36 cellular contexts compared by ENCODE assay signal in genomic region chr2:120602251-120602650, GRCh38.
DNase-seq lines count a peak whose midpoint lies in the region; ATAC-seq, FAIRE-seq and TF ChIP-seq lines count a peak whose summit lies in the region.
"Had no signal": no experiment of that assay in that cellular context is flagged by ENCODE, and none has a peak within 500 bp of the region (broad histone marks: within the 10 kb centered on the region; RNA-seq: fewer than 3 reads in every experiment).

No MANE protein-coding gene starts in this region.

- H3K4me1 ChIP-seq in osteoblast (ENCODE audit: insufficient read depth, low read length) (peaks cover 6% of the 10 kb centered on the region), Karpas-422 (ENCODE audit: low read length) (no peaks in the 10 kb centered on the region)
- no peaks in the 10 kb centered on the region for H3K4me1 ChIP-seq in CD4-positive, alpha-beta memory T cell (ENCODE audit: insufficient read depth, low read length)

- no peaks in the 10 kb centered on the region for H3K9me3 ChIP-seq in osteoblast (ENCODE audit: low read depth, low read length)
- no peaks in the 10 kb centered on the region for H3K9me3 ChIP-seq in CD4-positive, alpha-beta memory T cell (ENCODE audit: control insufficient read depth in 1 of 2, low read length in 2 of 2)
- no peaks in the 10 kb centered on the region for H3K9me3 ChIP-seq in Karpas-422 (ENCODE audit: low read length)
- H3K9me3 ChIP-seq: breast epithelium, gastrocnemius medialis, ovary, testis had no signal

- POLR2A ChIA-PET in CD4-positive, alpha-beta memory T cell (lab: Charles Lee; ENCODE audit: partially characterized antibody), result no interaction called here

- H3K9me3 Mint-ChIP-seq in CD4-positive, alpha-beta memory T cell, result no peaks in the 10 kb centered on the region
- H3K9me3 Mint-ChIP-seq: activated T-helper 2 cell treated with anti-CD3 and anti-CD28 coated beads, Interferon-gamma antibody, Interleukin-2, Interleukin-4, amounts not matched to agents 10 μg/mL and 5 μg/mL and 100 μg/mL, durations not matched to agents 14 hours and 24 hours and 36 hours; CD8-positive, alpha-beta T cell had no signal

- H3K27me3 ChIP-seq in osteoblast (ENCODE audit: insufficient read depth, low read length) (no peaks in the 10 kb centered on the region), Karpas-422 (ENCODE audit: low read length) (no peaks in the 10 kb centered on the region)
- H3K27me3 ChIP-seq in CD4-positive, alpha-beta memory T cell (ENCODE audit: insufficient read depth, low read length), result no peaks in the 10 kb centered on the region
- H3K27me3 ChIP-seq: breast epithelium, gastrocnemius medialis, ovary, testis had no signal

- no peak overlapping the region for H3K4me3 ChIP-seq in epithelial cell of esophagus (ENCODE audit: low read length)
- no peak overlapping the region for H3K4me3 ChIP-seq in osteoblast (ENCODE audit: insufficient read depth, low read length)
- no peak overlapping the region for H3K4me3 ChIP-seq in CD4-positive, alpha-beta memory T cell (ENCODE audit: low read length in 2 of 2)
- H3K4me3 ChIP-seq in Karpas-422 (ENCODE audit: low read length), result no peak overlapping the region
- H3K4me3 ChIP-seq: breast epithelium, gastrocnemius medialis, GM23338, ovary, testis had no signal

- H3K27ac ChIP-seq in osteoblast (ENCODE audit: low read depth, low read length) (no peak overlapping the region), Karpas-422 (ENCODE audit: low read length) (no peak overlapping the region)
- H3K27ac ChIP-seq in CD4-positive, alpha-beta memory T cell (ENCODE audit: low read depth, low read length), result no peak overlapping the region
- H3K27ac ChIP-seq: breast epithelium, gastrocnemius medialis, KMS-11, ovary, testis had no signal

- H3K36me3 ChIP-seq in osteoblast (ENCODE audit: insufficient read depth, low read length) (no peaks in the 10 kb centered on the region), Karpas-422 (ENCODE audit: insufficient read depth, low read length) (no peaks in the 10 kb centered on the region)
- H3K36me3 ChIP-seq in CD4-positive, alpha-beta memory T cell (ENCODE audit: insufficient read depth, low read length), result no peaks in the 10 kb centered on the region
- H3K36me3 ChIP-seq: breast epithelium, gastrocnemius medialis, ovary had no signal

- H3K27me3 Mint-ChIP-seq in CD4-positive, alpha-beta memory T cell, result peaks cover 2 to 10% of the 10 kb centered on the region in 2 donors

- no peak overlapping the region for H3K27ac Mint-ChIP-seq in CD4-positive, alpha-beta memory T cell
- H3K27ac Mint-ChIP-seq: activated T-helper 2 cell treated with anti-CD3 and anti-CD28 coated beads, Interferon-gamma antibody, Interleukin-2, Interleukin-4, amounts not matched to agents 10 μg/mL and 5 μg/mL and 100 μg/mL, durations not matched to agents 14 hours and 24 hours and 36 hours; CD8-positive, alpha-beta T cell; GM23338; memory B cell; nephron progenitor cell had no signal

- H3K4me3 Mint-ChIP-seq in CD4-positive, alpha-beta memory T cell, result no peak overlapping the region
- H3K4me3 Mint-ChIP-seq: CD8-positive, alpha-beta T cell; GM23338; memory B cell; nephron progenitor cell had no signal

- H3K9ac ChIP-seq in Karpas-422 (ENCODE audit: low read length), result no peak overlapping the region
- H3K9ac ChIP-seq: KMS-11 had no signal

- H4K20me1 ChIP-seq in osteoblast (ENCODE audit: insufficient read depth, low read length) (no peaks in the 10 kb centered on the region), Karpas-422 (ENCODE audit: insufficient read depth, low read depth, low read length) (no peaks in the 10 kb centered on the region)

- peak; percentile 7 for DNase-seq in SIG-M5 treated with dmso at 0.1 percent for 504 hours (lab: John Stamatoyannopoulos, UW; ENCODE audit: unreplicated experiment)
- no peak for DNase-seq in SIG-M5 (lab: John Stamatoyannopoulos, UW)
- DNase-seq in HTR-8/SVneo (ENCODE audit: insufficient read length, low spot score), result no peak
- DNase-seq in epithelial cell of esophagus (ENCODE audit: low read depth), result peak; percentile 87
- peak; percentile 62 for DNase-seq in osteoblast (ENCODE audit: insufficient read length, low spot score, missing footprints)
- DNase-seq in CD4-positive, alpha-beta memory T cell, result no peak
- no peak for DNase-seq in Karpas-422
- DNase-seq: 8988T; activated CD4-positive, alpha-beta T cell treated with anti-CD3 and anti-CD28 coated beads for 48 hours; activated CD8-positive, alpha-beta memory T cell treated with anti-CD3 and anti-CD28 coated beads for 24 hours; activated naive CD4-positive, alpha-beta T cell treated with anti-CD3 and anti-CD28 coated beads, Interleukin-2, amount 50 U/mL, for 16 hours; activated T-cell treated with anti-CD3 and anti-CD28 coated beads for 4 hours; CD8-positive, alpha-beta T cell; effector CD4-positive, alpha-beta T cell; gastrocnemius medialis; hypothalamus; left cardiac atrium; NCI-H1417 treated with DMSO at 0.1 percent for 48 hours; NCI-H2081 treated with DMSO at 0.1 percent for 48 hours; NCI-H226; NCI-H526 treated with DMSO at 0.1 percent for 48 hours; nephron progenitor cell; ovary; SHP77 treated with DMSO at 0.1 percent for 48 hours; small intestine; stimulated activated CD4-positive, alpha-beta T cell treated with anti-CD3 and anti-CD28 coated beads, Interleukin-1b, Interleukin-23, amount 100 ng/mL, for 48 hours; stimulated activated naive CD8-positive, alpha-beta T cell treated with anti-CD3 and anti-CD28 coated beads, Interleukin-15, Interleukin-2, amounts not matched to agents 100 U/mL and 50 U/mL, for 24 hours; T-helper 9 cell; testis had no signal

- H2AFZ ChIP-seq in osteoblast (ENCODE audit: low read length), result no peak overlapping the region
- no peak overlapping the region for H2AFZ ChIP-seq in Karpas-422 (ENCODE audit: low read length)
- H2AFZ ChIP-seq: GM23338 had no signal

- H3K4me2 ChIP-seq in osteoblast (ENCODE audit: insufficient read depth, low read length) (no peak overlapping the region), Karpas-422 (ENCODE audit: low read depth, low read length, poor library complexity, severe bottlenecking) (no peak overlapping the region)
- H3K4me2 ChIP-seq: GM23338, KMS-11 had no signal

- H3K36me3 Mint-ChIP-seq in CD4-positive, alpha-beta memory T cell, result no peaks in the 10 kb centered on the region
- H3K36me3 Mint-ChIP-seq: CD8-positive, alpha-beta T cell had no signal

- no peak for TF ChIP-seq CTCF in epithelial cell of esophagus (IDR thresholded peaks at IDR 0.05; ENCODE audit: insufficient read depth, low read depth, low read length, missing control alignments)
- no peak for TF ChIP-seq CTCF in osteoblast (IDR thresholded peaks at IDR 0.05; ENCODE audit: extremely low read depth, low read depth, low read length)

- CTCF ChIA-PET in CD4-positive, alpha-beta memory T cell (lab: Charles Lee; ENCODE audit: partially characterized antibody), result no interaction called here

- no peak for ATAC-seq in GM18498 (IDR thresholded peaks at IDR 0.05; ENCODE audit: unreplicated experiment)
- ATAC-seq: CD8-positive, alpha-beta T cell; gastrocnemius medialis; GM23338; left cardiac atrium; stimulated activated naive CD8-positive, alpha-beta T cell treated with anti-CD3 and anti-CD28 coated beads, Interleukin-15, Interleukin-2, amounts not matched to agents 100 U/mL and 50 U/mL, for 24 hours had no signal

- H3K9me2 ChIP-seq in Karpas-422 (replicated peaks; ENCODE audit: insufficient read depth, low read length), result no peaks in the 10 kb centered on the region

- H3K79me2 ChIP-seq in osteoblast (ENCODE audit: insufficient read depth, low read length), result no peaks in the 10 kb centered on the region
- no peaks in the 10 kb centered on the region for H3K79me2 ChIP-seq in Karpas-422 (ENCODE audit: low read length)

- FAIRE-seq in HTR-8/SVneo (lab: Jason Lieb, UNC), result peak; percentile 58
- FAIRE-seq: colon, small intestine had no signal

- peaks cover 0 to 2% (median 0%) of the 10 kb centered on the region in 4 donors for H3K4me1 Mint-ChIP-seq in CD4-positive, alpha-beta memory T cell
- H3K4me1 Mint-ChIP-seq: memory B cell had no signal

- intact Hi-C loops in CD4-positive, alpha-beta memory T cell (cut with micrococcal nuclease), result no loop called here

Comparison
In these comparisons a context has a peak if more than half of its experiments do, and no peak if none do; other contexts are left out.
1. DNase-seq: peak in SIG-M5 treated with dmso at 0.1 percent for 504 hours (single experiment), epithelial cell of esophagus (single experiment) and osteoblast (single experiment); none in SIG-M5 (single experiment), HTR-8/SVneo (single experiment), CD4-positive, alpha-beta memory T cell (0 of 5) and Karpas-422 (single experiment).